ENCODE assay signal across 10 cellular contexts in the genomic region with DNA sequence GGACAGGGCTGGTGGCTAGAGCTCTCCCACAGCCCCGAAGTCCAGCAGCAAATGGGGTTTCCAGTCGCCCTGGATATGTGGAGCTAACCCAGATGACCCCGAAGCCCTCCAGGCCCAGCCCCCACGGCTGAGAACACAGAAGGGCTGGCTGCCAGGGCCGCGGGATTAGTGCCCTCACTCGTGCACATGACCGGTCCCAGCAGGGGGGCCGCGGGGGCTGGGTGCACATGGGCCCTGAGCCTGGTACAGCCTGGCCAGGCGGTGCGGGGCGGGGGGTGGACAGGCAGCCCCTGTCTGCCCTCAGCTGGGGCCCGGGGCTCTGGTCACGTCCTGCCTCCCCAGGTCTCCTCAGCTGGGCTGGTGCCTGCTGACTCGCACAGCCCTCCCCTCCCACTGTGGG. TPM values are rescaled to one million over a fixed set of nuclear protein-coding genes. Genes with fewer than 3 reads are reported as not detected.
DNase-seq lines count a peak whose midpoint lies in the region; TF ChIP-seq lines count a peak whose summit lies in the region.
"Had no signal": no experiment of that assay in that cellular context is flagged by ENCODE, and none has a peak within 500 bp of the region (broad histone marks: within the 10 kb centered on the region; RNA-seq: fewer than 3 reads in every experiment).

No MANE protein-coding gene starts in this region.

- DNase-seq in cardiac septum (ENCODE audit: low spot score) (peak; percentile 83), right atrium auricular region (ENCODE audit: low spot score) (no peak), hepatocyte (ENCODE audit: low spot score) (peak; percentile 65), transverse colon (no peak), NCI-H226 (no peak)
- no peak for DNase-seq in stimulated activated CD4-positive, alpha-beta T cell treated with anti-CD3 and anti-CD28 coated beads, Interleukin-4, amount 100 ng/mL, for 4 hours
- DNase-seq: activated naive CD8-positive, alpha-beta T cell treated with anti-CD3 and anti-CD28 coated beads, Interleukin-2, amount 50 U/mL, for 24 hours; NCI-H1092 treated with DMSO at 0.1 percent for 48 hours; T-helper 2 cell had no signal

- H3K27me3 ChIP-seq in right atrium auricular region (no peaks in the 10 kb centered on the region), hepatocyte (no peaks in the 10 kb centered on the region), transverse colon (no peaks in the 10 kb centered on the region)

- intact Hi-C loops in cardiac septum (cut with DNase I) (no loop called here), transverse colon (cut with DNase I; ENCODE audit: low total_unique reads) (no loop called here)

- no peak for TF ChIP-seq POLR2A in transverse colon (IDR thresholded peaks at IDR 0.05)

- H3K79me2 ChIP-seq in hepatocyte, result peaks cover 99% of the 10 kb centered on the region

- WGBS in hepatocyte (ENCODE audit: low lambda C conversion rate, missing lambda C conversion rate), result 83% methylated on average over 13 of the region's 16 CpGs
- 32% methylated on average over 3 of the region's 16 CpGs; no CpG with 5 or more reads in 1 of the 2 donors for WGBS in transverse colon (ENCODE audit: low coverage in 1 of 2), 2 donors

- H3K36me3 ChIP-seq in right atrium auricular region (peaks cover 13% of the 10 kb centered on the region), hepatocyte (replicated peaks; ENCODE audit: insufficient read depth, low read depth) (no peaks in the 10 kb centered on the region), transverse colon (no peaks in the 10 kb centered on the region)

- no peaks in the 10 kb centered on the region for H3K9me2 ChIP-seq in hepatocyte (replicated peaks; ENCODE audit: insufficient read depth)

- H3K4me3 ChIP-seq in right atrium auricular region (no peak overlapping the region), hepatocyte (no peak overlapping the region), transverse colon (peak overlapping the region in 1 of 4 donors; percentile 12)

- H3K4me1 ChIP-seq in right atrium auricular region (peaks cover 0 to 72% of the 10 kb centered on the region in 2 donors), hepatocyte (ENCODE audit: insufficient read depth) (peaks cover 53% of the 10 kb centered on the region), transverse colon (peaks cover 22 to 73% (median 65%) of the 10 kb centered on the region in 4 donors)

- no peak overlapping the region for H2AFZ ChIP-seq in hepatocyte

- in situ Hi-C loops in transverse colon (cut with MboI; ENCODE audit: low pct_ligation_motif_present in 1 of 4, low pct_unique_long_range_greater_than_20kb in 1 of 4, low sequenced_read_pairs in 3 of 4), result no loop called here

- TF ChIP-seq CTCF in right atrium auricular region (IDR thresholded peaks at IDR 0.05), result no peak
- TF ChIP-seq CTCF in hepatocyte (IDR thresholded peaks at IDR 0.05; ENCODE audit: poor library complexity), result no peak
- no peak for TF ChIP-seq CTCF in transverse colon (IDR thresholded peaks at IDR 0.05)

- H3K9me3 ChIP-seq in right atrium auricular region, result no peaks in the 10 kb centered on the region
- H3K9me3 ChIP-seq in hepatocyte (ENCODE audit: low read depth), result no peaks in the 10 kb centered on the region
- H3K9me3 ChIP-seq in transverse colon, result no peaks in the 10 kb centered on the region

- H3K27ac ChIP-seq in right atrium auricular region (peak overlapping the region in 1 of 2 donors; percentile 31), hepatocyte (peak overlapping the region; percentile 58), transverse colon (peak overlapping the region; percentile 82 to 90 (median 88))
- H3K27ac ChIP-seq: HL-60 had no signal

- peak overlapping the region; percentile 99 for H3K4me2 ChIP-seq in hepatocyte

- no peak for TF ChIP-seq EP300 in transverse colon (IDR thresholded peaks at IDR 0.05; ENCODE audit: low read depth)

- peaks cover 73% of the 10 kb centered on the region for H4K20me1 ChIP-seq in hepatocyte (ENCODE audit: insufficient read depth, poor library complexity, severe bottlenecking)

RNA-seq across cellular contexts. Expression of a gene that starts 5.9 kb away (rescaled TPM):
- total RNA-seq in cardiac septum, result 59.5 TPM
- 10 to 100 TPM; 67.1 to 72.0 TPM for total RNA-seq in right atrium auricular region
- 74.3 and 82.2 TPM in 2 replicates for total RNA-seq in hepatocyte
- polyA plus RNA-seq in hepatocyte, result 128 and 137 TPM in 2 replicates
- total RNA-seq in transverse colon, result 100 to 1,000 TPM in 2 of 4 donors, 10 to 100 TPM in 2; 93.5 to 104 (median 99.8) TPM

RNA-seq across cellular contexts. Expression of a gene that starts 6.0 kb away (rescaled TPM):
- total RNA-seq in cardiac septum (32.5 TPM), right atrium auricular region (10 to 100 TPM; 10.8 to 12.1 TPM), hepatocyte (21.3 and 26.2 TPM in 2 replicates), transverse colon (100 to 1,000 TPM in 2 of 4 donors, 10 to 100 TPM in 2; 37.0 to 176 (median 70.3) TPM)
- polyA plus RNA-seq in hepatocyte, result 12.2 and 16.2 TPM in 2 replicates

RNA-seq across cellular contexts. Expression of a gene that starts 6.2 kb away (rescaled TPM):
- 13.5 TPM for total RNA-seq in cardiac septum
- 1 to 10 TPM; 6.4 to 6.8 TPM for total RNA-seq in right atrium auricular region
- 27.6 and 34.4 TPM in 2 replicates for total RNA-seq in hepatocyte
- polyA plus RNA-seq in hepatocyte, result 82.3 and 104 TPM in 2 replicates
- 100 to 1,000 TPM in 2 of 4 donors, 10 to 100 TPM in 2; 76.2 to 228 (median 117) TPM for total RNA-seq in transverse colon

RNA-seq across cellular contexts. Expression of a gene that starts 11.1 kb away (rescaled TPM):
- 40.6 TPM for total RNA-seq in cardiac septum
- total RNA-seq in right atrium auricular region, result 10 to 100 TPM; 31.4 to 33.9 TPM
- 37.6 and 43.5 TPM in 2 replicates for total RNA-seq in hepatocyte
- polyA plus RNA-seq in hepatocyte, result 48.3 and 60.7 TPM in 2 replicates
- 10 to 100 TPM; 18.9 to 42.1 (median 28.7) TPM for total RNA-seq in transverse colon

RNA-seq across cellular contexts. Expression of a gene that starts 11.1 kb away (rescaled TPM):
- total RNA-seq in cardiac septum, result 8.0 TPM
- 1 to 10 TPM; 6.6 TPM for total RNA-seq in right atrium auricular region
- 4.4 and 7.8 TPM in 2 replicates for total RNA-seq in hepatocyte
- polyA plus RNA-seq in hepatocyte, result 12.3 and 17.6 TPM in 2 replicates
- total RNA-seq in transverse colon, result 10 to 100 TPM; 14.3 to 47.5 (median 22.0) TPM

Comparison
In these comparisons a context has a peak if more than half of its experiments do, and no peak if none do; other contexts are left out.
1. DNase-seq: peak in cardiac septum (single experiment) and hepatocyte (single experiment); none in right atrium auricular region (single experiment), transverse colon (single experiment), NCI-H226 (single experiment) and stimulated activated CD4-positive, alpha-beta T cell treated with anti-CD3 and anti-CD28 coated beads, Interleukin-4, amount 100 ng/mL, for 4 hours (0 of 2).